In the genomic region with DNA sequence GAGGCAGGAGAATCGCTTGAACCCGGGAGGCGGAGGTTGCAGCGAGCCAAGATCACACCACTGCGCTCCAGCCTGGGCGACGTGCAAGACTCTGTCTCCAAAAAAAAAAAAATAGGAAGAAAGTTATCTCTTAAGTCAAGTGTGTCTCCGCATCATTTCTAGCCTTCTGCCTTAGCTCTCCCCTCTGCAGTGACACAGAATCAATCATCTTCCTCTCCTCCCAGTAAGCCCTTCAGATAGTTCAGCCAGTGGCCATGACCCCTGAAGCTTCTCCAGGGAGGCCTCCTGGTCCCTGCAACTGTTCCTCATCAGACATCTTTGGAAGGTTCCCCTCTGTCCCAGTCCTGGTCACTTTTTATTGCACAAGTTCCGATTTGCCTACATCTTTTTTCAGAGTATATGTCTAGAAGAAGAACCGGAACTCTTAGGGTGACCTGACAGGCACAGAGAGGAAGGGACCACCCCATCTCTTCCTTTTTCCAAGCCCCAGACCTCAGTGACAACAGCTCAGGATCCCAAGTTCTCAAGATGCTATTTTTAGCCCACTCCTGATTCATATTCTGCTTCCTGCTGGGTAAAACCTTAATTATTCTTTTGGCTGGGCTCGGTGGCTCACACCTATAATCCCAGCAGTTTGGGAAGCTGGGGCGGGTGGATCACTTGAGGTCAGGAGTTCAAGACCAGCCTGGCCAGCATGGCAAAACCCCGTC, we compare ENCODE assay signal across 1 cellular context.
TF ChIP-seq lines count a peak whose summit lies in the region.

No MANE protein-coding gene starts in this region.

TF ChIP-seq in endothelial cell of umbilical vein, 7 proteins besides CTCF, POLR2A, EP300 and RAD21:
- TF ChIP-seq, protein P1, sequence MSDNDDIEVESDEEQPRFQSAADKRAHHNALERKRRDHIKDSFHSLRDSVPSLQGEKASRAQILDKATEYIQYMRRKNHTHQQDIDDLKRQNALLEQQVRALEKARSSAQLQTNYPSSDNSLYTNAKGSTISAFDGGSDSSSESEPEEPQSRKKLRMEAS (IDR thresholded peaks at IDR 0.05; ENCODE audit: insufficient read depth, insufficient read length), result no peak
- TF ChIP-seq FOS (IDR thresholded peaks at IDR 0.05; ENCODE audit: borderline replicate concordance, insufficient read depth, low read length) (no peak), MYC (IDR thresholded peaks at IDR 0.05; ENCODE audit: low read depth, low read length) (no peak), JUN (IDR thresholded peaks at IDR 0.05; ENCODE audit: borderline replicate concordance, insufficient read depth, insufficient read length, low read depth) (no peak), POLR2AphosphoS5 (IDR thresholded peaks at IDR 0.05; ENCODE audit: insufficient read depth, low read depth, low read length) (no peak), GATA2 (IDR thresholded peaks at IDR 0.05; ENCODE audit: insufficient read depth, insufficient read length, low read depth, low read length) (no peak), EZH2 (IDR thresholded peaks at IDR 0.05; ENCODE audit: borderline replicate concordance, low read depth, low read length, severe bottlenecking) (no peak)
